ENCODE assay signal across 11 cellular contexts in genomic region chr12:83015390-83016225, GRCh38.
A peak's percentile ranks its signal among the peaks of the same experiment; 100 is the strongest.
DNase-seq lines count a peak whose midpoint lies in the region; ATAC-seq and TF ChIP-seq lines count a peak whose summit lies in the region.
"Had no signal": no experiment of that assay in that cellular context is flagged by ENCODE, and none has a peak within 500 bp of the region (broad histone marks: within the 10 kb centered on the region; RNA-seq: fewer than 3 reads in every experiment).

No MANE protein-coding gene starts in this region.

- peaks cover 9% of the 10 kb centered on the region for H3K4me1 ChIP-seq in ACC112 (ENCODE audit: control insufficient read depth, insufficient read depth, low read length, unreplicated experiment)
- peaks cover 14% of the 10 kb centered on the region for H3K4me1 ChIP-seq in muscle layer of colon (ENCODE audit: insufficient read depth, low read length)

- H2AFZ ChIP-seq in ACC112 (ENCODE audit: low read length, unreplicated experiment), result peak overlapping the region; percentile 58

- no peak overlapping the region for H3K27ac ChIP-seq in ACC112 (ENCODE audit: low read depth, low read length)
- H3K27ac ChIP-seq in coronary artery, result no peak overlapping the region
- H3K27ac ChIP-seq in muscle layer of colon (ENCODE audit: low read depth, low read length), result peak overlapping the region; percentile 78
- H3K27ac ChIP-seq: KMS-11, neutrophil had no signal

- H3K36me3 ChIP-seq in ACC112 (ENCODE audit: insufficient read depth, low read length) (no peaks in the 10 kb centered on the region), muscle layer of colon (ENCODE audit: insufficient read depth, low read length) (no peaks in the 10 kb centered on the region)
- H3K36me3 ChIP-seq: neutrophil had no signal

- H3K9ac ChIP-seq in muscle layer of colon (ENCODE audit: low read length), result peak overlapping the region; percentile 16
- H3K9ac ChIP-seq: KMS-11 had no signal

- peak; percentile 39 for DNase-seq in HT-29 (ENCODE audit: low spot score)
- no peak for DNase-seq in coronary artery (ENCODE audit: low spot score)
- DNase-seq in stimulated activated CD4-positive, alpha-beta T cell treated with anti-CD3 and anti-CD28 coated beads, Interleukin-2, amount 100 ng/mL, for 48 hours, result no peak
- DNase-seq in DMS79 treated with DMSO at 0.1 percent for 48 hours (lab: John Stamatoyannopoulos, UW), result no peak
- DNase-seq: NCI-H82 had no signal

- no peaks in the 10 kb centered on the region for H3K9me3 ChIP-seq in muscle layer of colon (ENCODE audit: low read length)
- H3K9me3 ChIP-seq: neutrophil had no signal

- no peak for ATAC-seq in GM21528 (IDR thresholded peaks at IDR 0.05; ENCODE audit: low FRiP score, unreplicated experiment)
- ATAC-seq in esophagus mucosa, result no peak

- no peak for TF ChIP-seq CTCF in coronary artery (IDR thresholded peaks at IDR 0.05)

- H3K4me3 ChIP-seq in ACC112 (ENCODE audit: low read depth, low read length) (peak overlapping the region; percentile 65), coronary artery (peak overlapping the region; percentile 7), muscle layer of colon (ENCODE audit: low read depth in 1 of 2, low read length in 2 of 2) (peak overlapping the region in 1 of 2 donors; percentile 46)

- H3K79me2 ChIP-seq in ACC112 (ENCODE audit: control insufficient read depth, insufficient read depth, low read length, unreplicated experiment), result no peaks in the 10 kb centered on the region

- H3K27me3 ChIP-seq in ACC112 (ENCODE audit: insufficient read depth, low read length) (no peaks in the 10 kb centered on the region), muscle layer of colon (ENCODE audit: control insufficient read depth in 1 of 2, insufficient read depth in 2 of 2, low read length in 2 of 2) (no peaks in the 10 kb centered on the region)
- H3K27me3 ChIP-seq: neutrophil had no signal
